In the genomic region with DNA sequence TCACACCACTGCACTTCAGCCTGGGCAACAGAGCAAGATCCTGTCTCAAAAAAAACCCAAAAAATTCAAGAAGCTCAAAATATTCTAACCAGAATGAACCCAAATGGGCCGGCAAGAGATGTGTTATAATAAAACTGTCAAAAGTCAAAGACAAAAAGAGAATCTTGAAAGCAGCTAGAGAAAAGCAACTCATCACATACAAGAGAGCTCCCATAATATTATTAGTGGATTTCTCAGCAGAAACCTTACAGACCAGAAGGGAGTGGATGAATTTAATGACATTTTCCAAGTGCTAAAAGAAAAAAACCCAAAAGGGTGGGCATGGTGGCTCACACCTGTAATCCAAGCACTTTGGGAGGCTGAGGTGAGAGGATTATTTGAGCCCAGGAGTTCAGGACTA, we compare ENCODE assay signal across 29 cellular contexts.
"Had no signal": no experiment of that assay in that cellular context is flagged by ENCODE, and none has a peak within 500 bp of the region (broad histone marks: within the 10 kb centered on the region; RNA-seq: fewer than 3 reads in every experiment).

No MANE protein-coding gene starts in this region.

- H3K4me3 ChIP-seq: adrenal gland, ascending aorta, body of pancreas, breast epithelium, cardiac muscle cell had no signal

- H3K36me3 ChIP-seq: adrenal gland, ascending aorta, brain microvascular endothelial cell, breast epithelium, cardiac muscle cell had no signal

- H3K27ac ChIP-seq: adrenal gland, ascending aorta, body of pancreas, brain microvascular endothelial cell, breast epithelium, cardiac muscle cell had no signal

- DNase-seq: activated effector memory CD4-positive, alpha-beta T cell treated with anti-CD3 and anti-CD28 coated beads, Interleukin-2, amount 50 U/mL, for 16 hours; activated effector memory CD4-positive, alpha-beta T cell treated with Interleukin-2 at 50 U/mL for 16 hours; activated gamma-delta T cell; activated gamma-delta T cell treated with Interleukin-2 at 50 U/mL for 16 hours; activated naive CD4-positive, alpha-beta T cell; activated naive CD4-positive, alpha-beta T cell treated with anti-CD3 and anti-CD28 coated beads for 36 hours; activated naive CD4-positive, alpha-beta T cell treated with anti-CD3 and anti-CD28 coated beads, Interleukin-2, amount 10 ng/mL, durations not matched to agents 7 days and 5 days; activated naive CD4-positive, alpha-beta T cell treated with anti-CD3 and anti-CD28 coated beads, Interleukin-2, amount 50 U/mL, for 16 hours; activated naive CD4-positive, alpha-beta T cell treated with Interleukin-2 at 50 U/mL for 16 hours; activated naive CD8-positive, alpha-beta T cell treated with anti-CD3 and anti-CD28 coated beads for 36 hours; activated naive CD8-positive, alpha-beta T cell treated with anti-CD3 and anti-CD28 coated beads, Interleukin-2, amount 10 ng/mL, durations not matched to agents 7 days and 5 days; activated naive CD8-positive, alpha-beta T cell treated with anti-CD3 and anti-CD28 coated beads, Interleukin-2, amount 50 U/mL, for 24 hours; activated T-cell treated with anti-CD3 and anti-CD28 coated beads, Interleukin-2, amount 50 U/mL, for 24 hours; activated T-cell treated with anti-CD3 and anti-CD28 coated beads, Interleukin-2, amount 50 U/mL, for 4 hours; activated T-cell treated with anti-CD3 and anti-CD28 coated beads, Interleukin-2, amount 50 U/mL, for 48 hours; activated T-cell treated with anti-CD3 and anti-CD28 coated beads, Interleukin-2, amount 50 U/mL, for 72 hours; adrenal gland; amniotic stem cell; amygdala; anterior cingulate cortex; aorta; body of pancreas; brain microvascular endothelial cell; caudate nucleus; central memory CD4-positive, alpha-beta T cell; cerebellar nuclear complex had no signal

- H3K4me1 ChIP-seq: adrenal gland, ascending aorta, breast epithelium had no signal

- H3K9me3 ChIP-seq: adrenal gland, body of pancreas had no signal
